Comparison of ENCODE assay signal across 1 cellular context in the genomic region with DNA sequence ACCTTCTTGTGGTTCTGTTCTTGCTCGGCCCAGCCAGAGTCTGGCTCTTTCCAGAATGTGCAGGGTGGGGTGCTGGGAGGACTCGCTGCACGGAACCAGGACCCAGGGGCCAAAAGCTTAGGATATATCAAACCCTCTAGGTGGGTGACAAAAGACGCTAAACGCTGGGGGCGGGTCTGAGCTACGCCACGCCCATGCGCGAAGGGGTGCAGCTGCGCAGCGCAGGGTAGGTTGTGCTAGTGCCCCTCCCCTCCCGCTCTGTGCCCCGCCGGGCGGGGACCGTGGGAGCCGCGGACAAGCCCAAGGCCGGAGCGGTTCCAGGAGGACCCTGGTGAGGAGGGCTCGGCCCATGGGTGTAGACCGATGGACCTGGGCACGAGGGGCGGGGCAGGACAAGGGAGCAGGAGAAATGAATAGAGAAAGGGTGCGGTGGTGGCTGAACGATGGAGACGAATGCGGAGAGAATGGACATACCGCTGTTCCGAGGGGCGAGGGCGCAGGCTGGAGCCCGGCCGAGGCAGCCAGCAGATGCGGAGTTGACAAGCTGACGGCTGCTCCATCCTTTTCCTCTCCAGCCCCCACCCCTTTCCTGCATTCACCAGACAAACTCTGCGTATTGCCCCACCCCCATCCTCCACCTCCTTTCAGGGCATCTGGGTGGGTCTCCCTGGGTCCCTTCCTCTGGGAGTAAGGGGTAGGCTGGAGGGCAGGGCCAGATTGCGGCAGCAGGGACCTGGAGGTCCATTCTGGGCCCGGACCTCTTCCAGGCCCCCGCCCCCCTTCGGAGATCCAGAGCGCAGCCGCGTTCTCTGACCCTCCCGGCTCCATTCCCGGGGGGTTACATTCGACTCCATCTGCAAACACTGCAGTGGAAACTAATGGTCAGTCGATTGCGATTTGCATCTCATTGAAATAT.
TF ChIP-seq lines count a peak whose summit lies in the region.

A gene with protein sequence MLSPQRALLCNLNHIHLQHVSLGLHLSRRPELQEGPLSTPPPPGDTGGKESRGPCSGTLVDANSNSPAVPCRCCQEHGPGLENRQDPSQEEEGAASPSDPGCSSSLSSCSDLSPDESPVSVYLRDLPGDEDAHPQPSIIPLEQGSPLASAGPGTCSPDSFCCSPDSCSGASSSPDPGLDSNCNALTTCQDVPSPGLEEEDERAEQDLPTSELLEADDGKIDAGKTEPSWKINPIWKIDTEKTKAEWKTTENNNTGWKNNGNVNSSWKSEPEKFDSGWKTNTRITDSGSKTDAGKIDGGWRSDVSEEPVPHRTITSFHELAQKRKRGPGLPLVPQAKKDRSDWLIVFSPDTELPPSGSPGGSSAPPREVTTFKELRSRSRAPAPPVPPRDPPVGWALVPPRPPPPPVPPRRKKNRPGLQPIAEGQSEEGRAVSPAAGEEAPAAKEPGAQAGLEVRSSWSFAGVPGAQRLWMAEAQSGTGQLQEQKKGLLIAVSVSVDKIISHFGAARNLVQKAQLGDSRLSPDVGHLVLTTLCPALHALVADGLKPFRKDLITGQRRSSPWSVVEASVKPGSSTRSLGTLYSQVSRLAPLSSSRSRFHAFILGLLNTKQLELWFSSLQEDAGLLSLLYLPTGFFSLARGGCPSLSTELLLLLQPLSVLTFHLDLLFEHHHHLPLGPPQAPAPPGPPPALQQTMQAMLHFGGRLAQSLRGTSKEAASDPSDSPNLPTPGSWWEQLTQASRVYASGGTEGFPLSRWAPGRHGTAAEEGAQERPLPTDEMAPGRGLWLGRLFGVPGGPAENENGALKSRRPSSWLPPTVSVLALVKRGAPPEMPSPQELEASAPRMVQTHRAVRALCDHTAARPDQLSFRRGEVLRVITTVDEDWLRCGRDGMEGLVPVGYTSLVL (plus strand): TSS at position 234 of the 916 bp plus-strand sequence. CDS start 880 bp downstream, outside the sequence.

TF ChIP-seq in K562, 482 proteins besides CTCF, POLR2A, EP300 and RAD21 (continued from another document and continues in another):
- TF ChIP-seq, protein P1, sequence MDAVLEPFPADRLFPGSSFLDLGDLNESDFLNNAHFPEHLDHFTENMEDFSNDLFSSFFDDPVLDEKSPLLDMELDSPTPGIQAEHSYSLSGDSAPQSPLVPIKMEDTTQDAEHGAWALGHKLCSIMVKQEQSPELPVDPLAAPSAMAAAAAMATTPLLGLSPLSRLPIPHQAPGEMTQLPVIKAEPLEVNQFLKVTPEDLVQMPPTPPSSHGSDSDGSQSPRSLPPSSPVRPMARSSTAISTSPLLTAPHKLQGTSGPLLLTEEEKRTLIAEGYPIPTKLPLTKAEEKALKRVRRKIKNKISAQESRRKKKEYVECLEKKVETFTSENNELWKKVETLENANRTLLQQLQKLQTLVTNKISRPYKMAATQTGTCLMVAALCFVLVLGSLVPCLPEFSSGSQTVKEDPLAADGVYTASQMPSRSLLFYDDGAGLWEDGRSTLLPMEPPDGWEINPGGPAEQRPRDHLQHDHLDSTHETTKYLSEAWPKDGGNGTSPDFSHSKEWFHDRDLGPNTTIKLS (IDR thresholded peaks at IDR 0.05; ENCODE audit: borderline replicate concordance, low read depth) = no peak
- TF ChIP-seq ZBTB8A (IDR thresholded peaks at IDR 0.05; ENCODE audit: partially characterized antibody) = no peak
- TF ChIP-seq, protein P2, sequence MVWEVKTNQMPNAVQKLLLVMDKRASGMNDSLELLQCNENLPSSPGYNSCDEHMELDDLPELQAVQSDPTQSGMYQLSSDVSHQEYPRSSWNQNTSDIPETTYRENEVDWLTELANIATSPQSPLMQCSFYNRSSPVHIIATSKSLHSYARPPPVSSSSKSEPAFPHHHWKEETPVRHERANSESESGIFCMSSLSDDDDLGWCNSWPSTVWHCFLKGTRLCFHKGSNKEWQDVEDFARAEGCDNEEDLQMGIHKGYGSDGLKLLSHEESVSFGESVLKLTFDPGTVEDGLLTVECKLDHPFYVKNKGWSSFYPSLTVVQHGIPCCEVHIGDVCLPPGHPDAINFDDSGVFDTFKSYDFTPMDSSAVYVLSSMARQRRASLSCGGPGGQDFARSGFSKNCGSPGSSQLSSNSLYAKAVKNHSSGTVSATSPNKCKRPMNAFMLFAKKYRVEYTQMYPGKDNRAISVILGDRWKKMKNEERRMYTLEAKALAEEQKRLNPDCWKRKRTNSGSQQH (CRISPR knock-in tag; IDR thresholded peaks at IDR 0.05) = 0 out of 2 replicates have a peak, but pooled peaks have one; percentile 73
- TF ChIP-seq, protein P3, sequence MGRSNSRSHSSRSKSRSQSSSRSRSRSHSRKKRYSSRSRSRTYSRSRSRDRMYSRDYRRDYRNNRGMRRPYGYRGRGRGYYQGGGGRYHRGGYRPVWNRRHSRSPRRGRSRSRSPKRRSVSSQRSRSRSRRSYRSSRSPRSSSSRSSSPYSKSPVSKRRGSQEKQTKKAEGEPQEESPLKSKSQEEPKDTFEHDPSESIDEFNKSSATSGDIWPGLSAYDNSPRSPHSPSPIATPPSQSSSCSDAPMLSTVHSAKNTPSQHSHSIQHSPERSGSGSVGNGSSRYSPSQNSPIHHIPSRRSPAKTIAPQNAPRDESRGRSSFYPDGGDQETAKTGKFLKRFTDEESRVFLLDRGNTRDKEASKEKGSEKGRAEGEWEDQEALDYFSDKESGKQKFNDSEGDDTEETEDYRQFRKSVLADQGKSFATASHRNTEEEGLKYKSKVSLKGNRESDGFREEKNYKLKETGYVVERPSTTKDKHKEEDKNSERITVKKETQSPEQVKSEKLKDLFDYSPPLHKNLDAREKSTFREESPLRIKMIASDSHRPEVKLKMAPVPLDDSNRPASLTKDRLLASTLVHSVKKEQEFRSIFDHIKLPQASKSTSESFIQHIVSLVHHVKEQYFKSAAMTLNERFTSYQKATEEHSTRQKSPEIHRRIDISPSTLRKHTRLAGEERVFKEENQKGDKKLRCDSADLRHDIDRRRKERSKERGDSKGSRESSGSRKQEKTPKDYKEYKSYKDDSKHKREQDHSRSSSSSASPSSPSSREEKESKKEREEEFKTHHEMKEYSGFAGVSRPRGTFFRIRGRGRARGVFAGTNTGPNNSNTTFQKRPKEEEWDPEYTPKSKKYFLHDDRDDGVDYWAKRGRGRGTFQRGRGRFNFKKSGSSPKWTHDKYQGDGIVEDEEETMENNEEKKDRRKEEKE (IDR thresholded peaks at IDR 0.05; ENCODE audit: borderline replicate concordance in 1 of 2, control insufficient read depth in 1 of 2, low read depth in 2 of 2, low read length in 1 of 2) = no peak
- 0 out of 2 replicates have a peak, but pooled peaks have one; percentile 30 for TF ChIP-seq ESRRB (CRISPR knock-in tag; IDR thresholded peaks at IDR 0.05; ENCODE audit: borderline replicate concordance)
- peak; percentile 77; the same call in 1 of the 2 replicates for TF ChIP-seq ERF (CRISPR knock-in tag; IDR thresholded peaks at IDR 0.05)
- TF ChIP-seq GATA2 (CRISPR knock-in tag; IDR thresholded peaks at IDR 0.05) = no peak
- no peak for TF ChIP-seq PHF20 (IDR thresholded peaks at IDR 0.05; ENCODE audit: partially characterized antibody)
- no peak for TF ChIP-seq PRMT5 (CRISPR knock-in tag; IDR thresholded peaks at IDR 0.05)
- TF ChIP-seq SAP30 (IDR thresholded peaks at IDR 0.05; ENCODE audit: borderline replicate concordance, insufficient read depth, low read depth, low read length, poor library complexity, severe bottlenecking) = no peak
- TF ChIP-seq CXXC5 (CRISPR knock-in tag; IDR thresholded peaks at IDR 0.05) = peak; percentile 62
- TF ChIP-seq ZNF140 (CRISPR knock-in tag; IDR thresholded peaks at IDR 0.05) = no peak
- TF ChIP-seq RFX7 (CRISPR knock-in tag; IDR thresholded peaks at IDR 0.05) = no peak
- TF ChIP-seq, protein P4, sequence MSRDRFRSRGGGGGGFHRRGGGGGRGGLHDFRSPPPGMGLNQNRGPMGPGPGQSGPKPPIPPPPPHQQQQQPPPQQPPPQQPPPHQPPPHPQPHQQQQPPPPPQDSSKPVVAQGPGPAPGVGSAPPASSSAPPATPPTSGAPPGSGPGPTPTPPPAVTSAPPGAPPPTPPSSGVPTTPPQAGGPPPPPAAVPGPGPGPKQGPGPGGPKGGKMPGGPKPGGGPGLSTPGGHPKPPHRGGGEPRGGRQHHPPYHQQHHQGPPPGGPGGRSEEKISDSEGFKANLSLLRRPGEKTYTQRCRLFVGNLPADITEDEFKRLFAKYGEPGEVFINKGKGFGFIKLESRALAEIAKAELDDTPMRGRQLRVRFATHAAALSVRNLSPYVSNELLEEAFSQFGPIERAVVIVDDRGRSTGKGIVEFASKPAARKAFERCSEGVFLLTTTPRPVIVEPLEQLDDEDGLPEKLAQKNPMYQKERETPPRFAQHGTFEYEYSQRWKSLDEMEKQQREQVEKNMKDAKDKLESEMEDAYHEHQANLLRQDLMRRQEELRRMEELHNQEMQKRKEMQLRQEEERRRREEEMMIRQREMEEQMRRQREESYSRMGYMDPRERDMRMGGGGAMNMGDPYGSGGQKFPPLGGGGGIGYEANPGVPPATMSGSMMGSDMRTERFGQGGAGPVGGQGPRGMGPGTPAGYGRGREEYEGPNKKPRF (IDR thresholded peaks at IDR 0.05; ENCODE audit: low read depth, low read length) = no peak
- no peak for TF ChIP-seq TAF15 (IDR thresholded peaks at IDR 0.05; ENCODE audit: low read depth, low read length)
- no peak for TF ChIP-seq ZNF766 (CRISPR knock-in tag; conservative IDR thresholded peaks at IDR 0.05)
- no peak for TF ChIP-seq ESRRA (IDR thresholded peaks at IDR 0.05; ENCODE audit: borderline replicate concordance, low read depth)
- no peak for TF ChIP-seq CBX8 (IDR thresholded peaks at IDR 0.05; ENCODE audit: borderline replicate concordance, extremely low read depth, low read depth, low read length, poor library complexity, severe bottlenecking)
- TF ChIP-seq, protein P5, sequence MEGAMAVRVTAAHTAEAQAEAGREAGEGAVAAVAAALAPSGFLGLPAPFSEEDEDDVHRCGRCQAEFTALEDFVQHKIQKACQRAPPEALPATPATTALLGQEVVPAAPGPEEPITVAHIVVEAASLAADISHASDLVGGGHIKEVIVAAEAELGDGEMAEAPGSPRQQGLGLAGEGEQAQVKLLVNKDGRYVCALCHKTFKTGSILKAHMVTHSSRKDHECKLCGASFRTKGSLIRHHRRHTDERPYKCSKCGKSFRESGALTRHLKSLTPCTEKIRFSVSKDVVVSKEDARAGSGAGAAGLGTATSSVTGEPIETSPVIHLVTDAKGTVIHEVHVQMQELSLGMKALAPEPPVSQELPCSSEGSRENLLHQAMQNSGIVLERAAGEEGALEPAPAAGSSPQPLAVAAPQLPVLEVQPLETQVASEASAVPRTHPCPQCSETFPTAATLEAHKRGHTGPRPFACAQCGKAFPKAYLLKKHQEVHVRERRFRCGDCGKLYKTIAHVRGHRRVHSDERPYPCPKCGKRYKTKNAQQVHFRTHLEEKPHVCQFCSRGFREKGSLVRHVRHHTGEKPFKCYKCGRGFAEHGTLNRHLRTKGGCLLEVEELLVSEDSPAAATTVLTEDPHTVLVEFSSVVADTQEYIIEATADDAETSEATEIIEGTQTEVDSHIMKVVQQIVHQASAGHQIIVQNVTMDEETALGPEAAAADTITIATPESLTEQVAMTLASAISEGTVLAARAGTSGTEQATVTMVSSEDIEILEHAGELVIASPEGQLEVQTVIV (CRISPR knock-in tag; IDR thresholded peaks at IDR 0.05; ENCODE audit: borderline replicate concordance) = no peak
- TF ChIP-seq CTBP1 (IDR thresholded peaks at IDR 0.05; ENCODE audit: borderline replicate concordance) = 0 out of 2 replicates have a peak, but pooled peaks have one; percentile 20
- no peak for TF ChIP-seq HOXB6 (CRISPR knock-in tag; IDR thresholded peaks at IDR 0.05; ENCODE audit: borderline replicate concordance)
- TF ChIP-seq, protein P6, sequence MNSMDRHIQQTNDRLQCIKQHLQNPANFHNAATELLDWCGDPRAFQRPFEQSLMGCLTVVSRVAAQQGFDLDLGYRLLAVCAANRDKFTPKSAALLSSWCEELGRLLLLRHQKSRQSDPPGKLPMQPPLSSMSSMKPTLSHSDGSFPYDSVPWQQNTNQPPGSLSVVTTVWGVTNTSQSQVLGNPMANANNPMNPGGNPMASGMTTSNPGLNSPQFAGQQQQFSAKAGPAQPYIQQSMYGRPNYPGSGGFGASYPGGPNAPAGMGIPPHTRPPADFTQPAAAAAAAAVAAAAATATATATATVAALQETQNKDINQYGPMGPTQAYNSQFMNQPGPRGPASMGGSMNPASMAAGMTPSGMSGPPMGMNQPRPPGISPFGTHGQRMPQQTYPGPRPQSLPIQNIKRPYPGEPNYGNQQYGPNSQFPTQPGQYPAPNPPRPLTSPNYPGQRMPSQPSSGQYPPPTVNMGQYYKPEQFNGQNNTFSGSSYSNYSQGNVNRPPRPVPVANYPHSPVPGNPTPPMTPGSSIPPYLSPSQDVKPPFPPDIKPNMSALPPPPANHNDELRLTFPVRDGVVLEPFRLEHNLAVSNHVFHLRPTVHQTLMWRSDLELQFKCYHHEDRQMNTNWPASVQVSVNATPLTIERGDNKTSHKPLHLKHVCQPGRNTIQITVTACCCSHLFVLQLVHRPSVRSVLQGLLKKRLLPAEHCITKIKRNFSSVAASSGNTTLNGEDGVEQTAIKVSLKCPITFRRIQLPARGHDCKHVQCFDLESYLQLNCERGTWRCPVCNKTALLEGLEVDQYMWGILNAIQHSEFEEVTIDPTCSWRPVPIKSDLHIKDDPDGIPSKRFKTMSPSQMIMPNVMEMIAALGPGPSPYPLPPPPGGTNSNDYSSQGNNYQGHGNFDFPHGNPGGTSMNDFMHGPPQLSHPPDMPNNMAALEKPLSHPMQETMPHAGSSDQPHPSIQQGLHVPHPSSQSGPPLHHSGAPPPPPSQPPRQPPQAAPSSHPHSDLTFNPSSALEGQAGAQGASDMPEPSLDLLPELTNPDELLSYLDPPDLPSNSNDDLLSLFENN (IDR thresholded peaks at IDR 0.05; ENCODE audit: low read depth in 2 of 2, low read length in 2 of 2) = no peak
- no peak for TF ChIP-seq ZNF79 (CRISPR knock-in tag; IDR thresholded peaks at IDR 0.05; ENCODE audit: low read depth)
- TF ChIP-seq ZNF316 (IDR thresholded peaks at IDR 0.05) = no peak
- TF ChIP-seq ZNF764 (CRISPR knock-in tag; IDR thresholded peaks at IDR 0.05; ENCODE audit: low read depth) = no peak
- TF ChIP-seq, protein P7, sequence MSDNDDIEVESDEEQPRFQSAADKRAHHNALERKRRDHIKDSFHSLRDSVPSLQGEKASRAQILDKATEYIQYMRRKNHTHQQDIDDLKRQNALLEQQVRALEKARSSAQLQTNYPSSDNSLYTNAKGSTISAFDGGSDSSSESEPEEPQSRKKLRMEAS (CRISPR knock-in tag; IDR thresholded peaks at IDR 0.05) = no peak
- no peak for TF ChIP-seq CBX1 (IDR thresholded peaks at IDR 0.05; ENCODE audit: low read depth)
- peak; percentile 32 for TF ChIP-seq PCBP1 (IDR thresholded peaks at IDR 0.05; ENCODE audit: low read depth, low read length, poor library complexity, severe bottlenecking)
- TF ChIP-seq, protein P8, sequence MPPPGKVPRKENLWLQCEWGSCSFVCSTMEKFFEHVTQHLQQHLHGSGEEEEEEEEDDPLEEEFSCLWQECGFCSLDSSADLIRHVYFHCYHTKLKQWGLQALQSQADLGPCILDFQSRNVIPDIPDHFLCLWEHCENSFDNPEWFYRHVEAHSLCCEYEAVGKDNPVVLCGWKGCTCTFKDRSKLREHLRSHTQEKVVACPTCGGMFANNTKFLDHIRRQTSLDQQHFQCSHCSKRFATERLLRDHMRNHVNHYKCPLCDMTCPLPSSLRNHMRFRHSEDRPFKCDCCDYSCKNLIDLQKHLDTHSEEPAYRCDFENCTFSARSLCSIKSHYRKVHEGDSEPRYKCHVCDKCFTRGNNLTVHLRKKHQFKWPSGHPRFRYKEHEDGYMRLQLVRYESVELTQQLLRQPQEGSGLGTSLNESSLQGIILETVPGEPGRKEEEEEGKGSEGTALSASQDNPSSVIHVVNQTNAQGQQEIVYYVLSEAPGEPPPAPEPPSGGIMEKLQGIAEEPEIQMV (tag; conservative IDR thresholded peaks at IDR 0.05; ENCODE audit: low read depth) = no peak
- no peak for TF ChIP-seq MTA3 (IDR thresholded peaks at IDR 0.05; ENCODE audit: borderline replicate concordance)
- TF ChIP-seq MTF1 (CRISPR knock-in tag; IDR thresholded peaks at IDR 0.05; ENCODE audit: borderline replicate concordance) = no peak
- TF ChIP-seq ZNF717 (CRISPR knock-in tag; IDR thresholded peaks at IDR 0.05) = no peak
- no peak for TF ChIP-seq ARNT (IDR thresholded peaks at IDR 0.05)
- TF ChIP-seq HMG20A (CRISPR knock-in tag; conservative IDR thresholded peaks at IDR 0.05) = no peak
- no peak for TF ChIP-seq ZNF384 (IDR thresholded peaks at IDR 0.05; ENCODE audit: low read depth, low read length)
- TF ChIP-seq POLR2G (IDR thresholded peaks at IDR 0.05; ENCODE audit: low read depth, low read length) = peak; percentile 82
